ENCODE assay signal across 16 cellular contexts in genomic region chr1:52569333-52570265, GRCh38. TPM values are rescaled to one million over a fixed set of nuclear protein-coding genes. Genes with fewer than 3 reads are reported as not detected.
DNase-seq lines count a peak whose midpoint lies in the region; ATAC-seq, FAIRE-seq and TF ChIP-seq lines count a peak whose summit lies in the region.
"Had no signal": no experiment of that assay in that cellular context is flagged by ENCODE, and none has a peak within 500 bp of the region (broad histone marks: within the 10 kb centered on the region; RNA-seq: fewer than 3 reads in every experiment).

No MANE protein-coding gene starts in this region.

- H3K23ac ChIP-seq in neuronal stem cell (ENCODE audit: low read depth, low read length, poor library complexity), result no peak overlapping the region

- H2AK5ac ChIP-seq in neuronal stem cell (ENCODE audit: low read depth, low read length), result no peak overlapping the region

- intact Hi-C loops in K562 (cut with micrococcal nuclease), result loop anchor here (5.0 kb wide), 1 partner anchor 167 kb away; the partner anchor contains the start of genes ORC1 and PRPF38A

- no peak overlapping the region for H4K91ac ChIP-seq in neuronal stem cell (ENCODE audit: low read depth, low read length, poor library complexity)

- 67% methylated on average over 9 of the region's 9 CpGs for WGBS in K562 (ENCODE audit: insufficient coverage, low coverage, missing lambda C conversion rate)
- no CpG with 5 or more reads among the region's 9 CpGs for WGBS in neuronal stem cell (ENCODE audit: extremely low coverage in 2 of 2, insufficient read length in 2 of 2, insufficient replicate concordance in 1 of 2), 2 donors

- H2BK120ac ChIP-seq in neuronal stem cell (ENCODE audit: low read depth, low read length), result no peak overlapping the region

- H3K79me2 ChIP-seq in OCI-LY3 (ENCODE audit: low read length) (no peaks in the 10 kb centered on the region), K562 (ENCODE audit: control insufficient read depth, insufficient read depth, low read length) (no peaks in the 10 kb centered on the region)

- H3K79me1 ChIP-seq in neuronal stem cell (ENCODE audit: low read depth, low read length), result no peaks in the 10 kb centered on the region

- in situ Hi-C loops in K562 (cut with MboI), result no loop called here

- H2BK5ac ChIP-seq in neuronal stem cell (ENCODE audit: low read length), result no peak overlapping the region

- no peak for TF ChIP-seq RAD21 in K562 (CRISPR knock-in tag; conservative IDR thresholded peaks at IDR 0.05 in 1 of 2, IDR thresholded peaks at IDR 0.05 in 1 of 2)

- no peak for ATAC-seq in K562
- ATAC-seq: activated CD4-positive, alpha-beta T cell treated with anti-CD3 and anti-CD28 coated beads for 36 hours; left cardiac atrium had no signal

- H2BK12ac ChIP-seq in neuronal stem cell (ENCODE audit: low read length), result no peak overlapping the region

- no peak overlapping the region for H4K8ac ChIP-seq in neuronal stem cell (ENCODE audit: low read depth, low read length)

- no peaks in the 10 kb centered on the region for H3K27me3 ChIP-seq in OCI-LY3 (ENCODE audit: low read depth, low read length)
- H3K27me3 ChIP-seq in K562 (ENCODE audit: control insufficient read depth in 2 of 2, insufficient read depth in 2 of 2, low read length in 2 of 2), result no peaks in the 10 kb centered on the region
- no peaks in the 10 kb centered on the region for H3K27me3 ChIP-seq in neuronal stem cell (ENCODE audit: control insufficient read depth in 3 of 3, insufficient read depth in 3 of 3, low read depth in 1 of 3, low read length in 3 of 3)
- H3K27me3 ChIP-seq: heart left ventricle had no signal

- no peaks in the 10 kb centered on the region for H3K9me1 ChIP-seq in K562 (ENCODE audit: control insufficient read depth, insufficient read depth, low read length)

- H3K9me3 ChIP-seq in HEK293 (ENCODE audit: control insufficient read depth, insufficient read depth, low read depth, low read length), result no peaks in the 10 kb centered on the region
- H3K9me3 ChIP-seq in OCI-LY3 (ENCODE audit: insufficient read depth, low read length), result no peaks in the 10 kb centered on the region
- no peaks in the 10 kb centered on the region for H3K9me3 ChIP-seq in K562 (replicated peaks; ENCODE audit: control insufficient read depth, insufficient read depth, low read depth, low read length)
- H3K9me3 ChIP-seq in neuronal stem cell (replicated peaks in 1 of 2; ENCODE audit: control insufficient read depth in 2 of 2, insufficient read depth in 1 of 2, low read depth in 1 of 2, low read length in 2 of 2), result no peaks in the 10 kb centered on the region
- H3K9me3 ChIP-seq: heart left ventricle, SK-N-SH had no signal

- H3K4me1 ChIP-seq in HEK293 (ENCODE audit: control insufficient read depth, insufficient read depth, low read length), result no peaks in the 10 kb centered on the region
- H3K4me1 ChIP-seq in OCI-LY3 (ENCODE audit: low read length), result peaks cover 24% of the 10 kb centered on the region
- peaks cover 5 to 6% of the 10 kb centered on the region in 2 experiments; a peak in 1 of 5 replicates for H3K4me1 ChIP-seq in K562 (replicated peaks in 1 of 2; ENCODE audit: control insufficient read depth in 2 of 2, insufficient read depth in 2 of 2, low read length in 2 of 2)
- H3K4me1 ChIP-seq in neuronal stem cell (ENCODE audit: control insufficient read depth in 2 of 2, insufficient read depth in 1 of 2, low read depth in 1 of 2, low read length in 2 of 2), result peaks cover 2 to 6% of the 10 kb centered on the region in 2 donors

- no peaks in the 10 kb centered on the region for H3K36me3 ChIP-seq in HEK293 (ENCODE audit: control insufficient read depth in 2 of 2, insufficient read depth in 1 of 2, low read length in 2 of 2)
- H3K36me3 ChIP-seq in OCI-LY3 (replicated peaks; ENCODE audit: low read depth, low read length), result no peaks in the 10 kb centered on the region
- H3K36me3 ChIP-seq in K562 (ENCODE audit: control insufficient read depth, insufficient read depth, low read length), result no peaks in the 10 kb centered on the region
- H3K36me3 ChIP-seq in neuronal stem cell (replicated peaks in 1 of 2; ENCODE audit: control insufficient read depth in 2 of 2, insufficient read depth in 2 of 2, low read length in 2 of 2), result no peaks in the 10 kb centered on the region
- H3K36me3 ChIP-seq: heart left ventricle had no signal

- POLR2A ChIA-PET in HEK293 (lab: Yijun Ruan, JAX), result interaction anchor here (0.6 to 1.2 kb wide), 3 partner anchors 16 to 24 kb away, joined by 3 to 7 read pairs (median 4); partner anchors contain the start of gene TUT4
- POLR2A ChIA-PET in K562 (lab: Yijun Ruan, JAX), result interaction anchor here (0.6 to 1.0 kb wide), 4 partner anchors 15 to 166 kb away, joined by 3 read pairs; partner anchors contain the start of gene TUT4

- FAIRE-seq in K562 (lab: Jason Lieb, UNC) (no peak), frontal cortex (lab: Jason Lieb, UNC) (no peak)
- FAIRE-seq: GM18507 had no signal

- H4K20me1 ChIP-seq in OCI-LY3 (ENCODE audit: insufficient read depth, low read length), result no peaks in the 10 kb centered on the region
- H4K20me1 ChIP-seq in K562 (replicated peaks; ENCODE audit: control insufficient read depth, insufficient read depth, low read length), result no peaks in the 10 kb centered on the region

- no peak overlapping the region for H2AFZ ChIP-seq in OCI-LY3 (ENCODE audit: low read depth, low read length)
- peak overlapping the region; percentile 63 for H2AFZ ChIP-seq in K562 (ENCODE audit: low read depth, low read length)
- H2AFZ ChIP-seq in neuronal stem cell (ENCODE audit: low read length), result peak overlapping the region; percentile 17

- DNase-seq in K562 (ENCODE audit: extremely low read depth in 1 of 4, low spot score in 3 of 4), result no peak
- no peak for DNase-seq in neuronal stem cell (ENCODE audit: low spot score)
- DNase-seq in frontal cortex (ENCODE audit: low spot score in 2 of 2), result no peak
- no peak for DNase-seq in NCI-H187 treated with DMSO at 0.1 percent for 48 hours (lab: John Stamatoyannopoulos, UW)
- DNase-seq in anterior cingulate cortex (lab: John Stamatoyannopoulos, UW), result no peak
- DNase-seq: activated CD4-positive, alpha-beta T cell treated with anti-CD3 and anti-CD28 coated beads for 36 hours; activated T-cell treated with anti-CD3 and anti-CD28 coated beads, Interleukin-2, amount 50 U/mL, for 24 hours; COR-L47; GOT3; heart left ventricle; left cardiac atrium; SK-N-SH; stimulated activated naive CD4-positive, alpha-beta T cell treated with Interleukin-2 at 50 U/mL for 16 hours had no signal

- CTCF ChIA-PET in HEK293 (lab: Yijun Ruan, JAX), result no interaction called here
- CTCF ChIA-PET in K562 (lab: Yijun Ruan, JAX; ENCODE audit: low intra/inter-chr PET ratio), result no interaction called here

- TF ChIP-seq CTCF in HEK293 (tag by site-specific recombination; IDR thresholded peaks at IDR 0.05) (no peak), OCI-LY3 (IDR thresholded peaks at IDR 0.05; ENCODE audit: low read depth, low read length) (no peak), K562 (IDR thresholded peaks at IDR 0.05 in 2 of 3, conservative IDR thresholded peaks at IDR 0.05 in 1 of 3; ENCODE audit: insufficient read depth in 2 of 3, low read depth in 1 of 3, low read length in 3 of 3) (no peak)

- BruUV-seq in K562 (replicated peaks; lab: Mats Ljungman, UMichigan), result no TSS peak

- peak overlapping the region; percentile 41 for H3K4me2 ChIP-seq in OCI-LY3 (ENCODE audit: low read length)
- no peak overlapping the region for H3K4me2 ChIP-seq in K562 (ENCODE audit: insufficient read depth, low read length)
- no peak overlapping the region for H3K4me2 ChIP-seq in neuronal stem cell (ENCODE audit: insufficient read depth, low read length, poor library complexity, severe bottlenecking)
- H3K4me2 ChIP-seq: SK-N-SH had no signal

- no peak overlapping the region for H3K27ac ChIP-seq in HEK293 (ENCODE audit: extremely low read depth, low read depth, low read length)
- H3K27ac ChIP-seq in OCI-LY3 (ENCODE audit: low read length), result peak overlapping the region; percentile 8; the same call in 1 of the 2 replicates
- H3K27ac ChIP-seq in K562 (ENCODE audit: extremely low read depth, low read depth, low read length), result no peak overlapping the region
- H3K27ac ChIP-seq in neuronal stem cell (replicated peaks; ENCODE audit: low read length), result no peak overlapping the region
- H3K27ac ChIP-seq: heart left ventricle had no signal

- TF ChIP-seq EP300 in K562 (IDR thresholded peaks at IDR 0.05; ENCODE audit: low read length), result no peak

- TF ChIP-seq POLR2A in K562 (conservative IDR thresholded peaks at IDR 0.05), result no peak

- H3K4me3 ChIP-seq in HEK293 (ENCODE audit: low read depth, low read length) (no peak overlapping the region), OCI-LY3 (ENCODE audit: low read length) (0 out of 2 replicates have a peak overlapping the region, but pooled peaks have one; percentile 6), K562 (no peak overlapping the region), neuronal stem cell (ENCODE audit: low read length in 2 of 2) (no peak overlapping the region)
- H3K4me3 ChIP-seq: heart left ventricle had no signal

- H3K9ac ChIP-seq in OCI-LY3 (ENCODE audit: low read length), result no peak overlapping the region
- H3K9ac ChIP-seq in K562 (ENCODE audit: insufficient read depth in 1 of 2, low read depth in 2 of 2, low read length in 2 of 2), result no peak overlapping the region
- no peak overlapping the region for H3K9ac ChIP-seq in neuronal stem cell (ENCODE audit: low read depth, low read length, poor library complexity)
- H3K9ac ChIP-seq: SK-N-SH had no signal

- H3K4ac ChIP-seq in neuronal stem cell (ENCODE audit: low read length), result no peak overlapping the region

- H2BK15ac ChIP-seq in neuronal stem cell (ENCODE audit: low read length), result no peak overlapping the region

- no peak overlapping the region for H3K14ac ChIP-seq in neuronal stem cell (ENCODE audit: low read length)

- H3K18ac ChIP-seq in neuronal stem cell (ENCODE audit: low read length), result no peak overlapping the region

RNA-seq across cellular contexts. Expression of gene TUT4, which starts 16.7 kb away (rescaled TPM):
- total RNA-seq in K562 (2011; cell fraction: chromatin; rRNA removed; ENCODE audit: low replicate concordance), result 60.5 and 255 TPM in 2 replicates
- 24.2 and 38.3 TPM in 2 replicates for total RNA-seq in K562 (2011; cell fraction: nucleolus; rRNA removed)
- total RNA-seq in K562 (2011; cell fraction: nucleoplasm; rRNA removed), result 89.5 and 141 TPM in 2 replicates
- total RNA-seq in K562 (2014; rRNA removed), result 35.5 and 55.5 TPM in 2 replicates
- 41.9 and 44.2 TPM in 2 replicates for total RNA-seq in K562 (2014; rRNA removed; fragmentation: Illumina TruSeq; extraction: Trizol)
- total RNA-seq in K562 (2015; rRNA removed; fragmentation: Illumina TruSeq; extraction: Trizol), result 36.7 and 37.2 TPM in 2 replicates
- 38.7 and 39.3 TPM in 2 replicates for total RNA-seq in K562 (2021)
- polyA plus RNA-seq in K562 (2011; rRNA removed), result 24.6 and 52.8 TPM in 2 replicates
- polyA plus RNA-seq in K562 (2011; cell fraction: cytosol; rRNA removed), result 28.2 and 28.9 TPM in 2 replicates
- 115 and 131 TPM in 2 replicates for polyA plus RNA-seq in K562 (2011; cell fraction: nucleus; rRNA removed)
- polyA plus RNA-seq in K562 (2012), result 32.5 and 37.8 TPM in 2 replicates
- polyA plus RNA-seq in K562 (2014; fragmentation: Illumina TruSeq; extraction: Trizol), result 49.3 and 53.5 TPM in 2 replicates
- polyA plus RNA-seq in K562 (2014; fragmentation: Nextera tagmentation; extraction: Ambion mirVana), result 10 to 100 TPM; 15.8 to 21.3 TPM
- 40.8 and 42.4 TPM in 2 replicates for polyA plus RNA-seq in K562 (2014; rRNA removed)
- 30.2 and 49.0 TPM in 2 replicates for polyA minus RNA-seq in K562 (2011; rRNA and poly(A)+ RNA removed)
- 21.8 and 24.9 TPM in 2 replicates for polyA minus RNA-seq in K562 (2011; cell fraction: cytosol; rRNA and poly(A)+ RNA removed)
- polyA minus RNA-seq in K562 (2011; cell fraction: nucleus; rRNA and poly(A)+ RNA removed), result 36.6 and 52.9 TPM in 2 replicates
- polyA plus RNA-seq in neuronal stem cell (2013, experiment 1 of 2), result 78.9 TPM
- 80.6 TPM for polyA plus RNA-seq in neuronal stem cell (2013, experiment 2 of 2)
- total RNA-seq in frontal cortex, result 130 TPM

RNA-seq across cellular contexts. Expression of gene GPX7, which starts 32.6 kb away (rescaled TPM):
- not detected in 2 replicates for total RNA-seq in K562 (2011; cell fraction: chromatin; rRNA removed; ENCODE audit: low replicate concordance)
- total RNA-seq in K562 (2011; cell fraction: nucleolus; rRNA removed), result not detected in 2 replicates
- not detected in 2 replicates for total RNA-seq in K562 (2011; cell fraction: nucleoplasm; rRNA removed)
- total RNA-seq in K562 (2014; rRNA removed) (not detected in 2 replicates), K562 (2014; rRNA removed; fragmentation: Illumina TruSeq; extraction: Trizol) (not detected in 2 replicates), K562 (2015; rRNA removed; fragmentation: Illumina TruSeq; extraction: Trizol) (not detected in 2 replicates), K562 (2021) (not detected in 2 replicates), frontal cortex (29.3 TPM)
- polyA plus RNA-seq in K562 (2011; rRNA removed) (0.07 TPM in 1 of 2 replicates, not detected in the other), K562 (2014; fragmentation: Illumina TruSeq; extraction: Trizol) (not detected in 2 replicates), K562 (2014; fragmentation: Nextera tagmentation; extraction: Ambion mirVana) (under 1 TPM in 1 of 2 experiments, not detected in 1; 0.08 TPM), K562 (2014; rRNA removed) (not detected in 2 replicates)
- polyA plus RNA-seq in K562 (2011; cell fraction: cytosol; rRNA removed), result 0.13 TPM in 1 of 2 replicates, not detected in the other
- polyA plus RNA-seq in K562 (2011; cell fraction: nucleus; rRNA removed), result 0.13 TPM in 1 of 2 replicates, not detected in the other
- not detected in 2 replicates for polyA plus RNA-seq in K562 (2012)
- polyA minus RNA-seq in K562 (2011; rRNA and poly(A)+ RNA removed), result not detected in 2 replicates
- polyA minus RNA-seq in K562 (2011; cell fraction: cytosol; rRNA and poly(A)+ RNA removed), result not detected in 2 replicates
- polyA minus RNA-seq in K562 (2011; cell fraction: nucleus; rRNA and poly(A)+ RNA removed), result not detected in 2 replicates
- polyA plus RNA-seq in neuronal stem cell (2013, experiment 1 of 2), result 40.1 TPM
- 39.9 TPM for polyA plus RNA-seq in neuronal stem cell (2013, experiment 2 of 2)

Comparison
In these comparisons a context has a peak if more than half of its experiments do, and no peak if none do; other contexts are left out.
1. RNA of gene GPX7, which starts 32.6 kb away (total RNA-seq): 29.3 TPM in frontal cortex (single experiment); not detected in K562; every median in the first group is over 10 times any median in the second.
2. Of the 44 proteins assayed by ChIP-seq in both K562 and HEK293: peak only in K562: none; only in HEK293: SETDB1; in both: PRDM10; in neither: 42.